Comparison of ENCODE assay signal across 8 cellular contexts in genomic region chr3:51974963-51975856, GRCh38. TPM values are rescaled to one million over a fixed set of nuclear protein-coding genes. Genes with fewer than 3 reads are reported as not detected.
DNase-seq lines count a peak whose midpoint lies in the region; ATAC-seq and TF ChIP-seq lines count a peak whose summit lies in the region.

Gene ABHD14A (plus strand): TSS chr3:51975064. CDS start chr3:51975136, 72 bp downstream.

- no peaks in the 10 kb centered on the region for H3K27me3 ChIP-seq in BLaER1 treated with 17β-estradiol and CSF1 and Interleukin-3, amounts not matched to agents 10 nM and 100 nM
- H3K27me3 ChIP-seq in osteoblast (ENCODE audit: insufficient read depth, low read length) (no peaks in the 10 kb centered on the region), upper lobe of left lung (no peaks in the 10 kb centered on the region)

- peak within 1 kb of the TSS; percentile 81 to 91 (median 87) for H3K9ac ChIP-seq in BLaER1 treated with 17β-estradiol and CSF1 and Interleukin-3, amounts not matched to agents 10 nM and 100 nM
- peak within 1 kb of the TSS; percentile 73 for H3K9ac ChIP-seq in SK-N-MC (ENCODE audit: insufficient read length)

- TF ChIP-seq POLR2A in upper lobe of left lung (IDR thresholded peaks at IDR 0.05) = peak in 3 of 4 donors; percentile 35 to 83 (median 55)

- peak within 1 kb of the TSS; percentile 97 for H3K4me3 Mint-ChIP-seq in activated naive CD8-positive, alpha-beta T cell treated with anti-CD3 and anti-CD28 coated beads for 36 hours

- peaks cover 0 to 26% (median 1%) of the 10 kb centered on the region in 11 experiments; a peak in 8 of 22 replicates for H4K20me1 ChIP-seq in BLaER1 treated with 17β-estradiol and CSF1 and Interleukin-3, amounts not matched to agents 10 nM and 100 nM
- peaks cover 2% of the 10 kb centered on the region for H4K20me1 ChIP-seq in osteoblast (ENCODE audit: insufficient read depth, low read length)

- H3K4me2 ChIP-seq in BLaER1 treated with 17β-estradiol and CSF1 and Interleukin-3, amounts not matched to agents 10 nM and 100 nM = peak within 1 kb of the TSS; percentile 89 to 98 (median 95)
- peak within 1 kb of the TSS; percentile 88 for H3K4me2 ChIP-seq in osteoblast (ENCODE audit: insufficient read depth, low read length)

- no peak for TF ChIP-seq CTCF in osteoblast (IDR thresholded peaks at IDR 0.05; ENCODE audit: extremely low read depth, low read depth, low read length)
- TF ChIP-seq CTCF in upper lobe of left lung (IDR thresholded peaks at IDR 0.05) = peak in 1 of 6 experiments; percentile 7

- peaks cover 3% of the 10 kb centered on the region for H3K36me3 Mint-ChIP-seq in activated naive CD8-positive, alpha-beta T cell treated with anti-CD3 and anti-CD28 coated beads for 36 hours

- TF ChIP-seq EP300 in upper lobe of left lung (IDR thresholded peaks at IDR 0.05) = no peak

- H3K4me1 ChIP-seq in BLaER1 treated with 17β-estradiol and CSF1 and Interleukin-3, amounts not matched to agents 10 nM and 100 nM = peaks cover 60 to 77% (median 75%) of the 10 kb centered on the region in 10 experiments
- H3K4me1 ChIP-seq in osteoblast (ENCODE audit: insufficient read depth, low read length) (peaks cover 23% of the 10 kb centered on the region), upper lobe of left lung (peaks cover 23 to 50% (median 32%) of the 10 kb centered on the region in 4 donors)

- intact Hi-C loops in head of caudate nucleus (cut with DNase I) = loop anchor here (2.0 kb wide), 1 partner anchor 32 kb away; the partner anchor contains the start of gene PARP3

- DNase-seq in HUDEP-2 (lab: John Stamatoyannopoulos, UW; ENCODE audit: unreplicated experiment in 76 of 76) (peak in 58 of 76 experiments; percentile 10 to 77 (median 46)), SK-N-MC (ENCODE audit: low read depth, low spot score) (no peak), head of caudate nucleus (peak in 40 of 42 donors; percentile 63 to 87 (median 76)), osteoblast (ENCODE audit: insufficient read length, low spot score, missing footprints) (peak; percentile 99), upper lobe of left lung (peak; percentile 84 to 96)
- DNase-seq in activated naive CD8-positive, alpha-beta T cell treated with anti-CD3 and anti-CD28 coated beads for 36 hours = peak; percentile 83

- peaks cover 24% of the 10 kb centered on the region for H3K4me1 Mint-ChIP-seq in activated naive CD8-positive, alpha-beta T cell treated with anti-CD3 and anti-CD28 coated beads for 36 hours

- peak within 1 kb of the TSS; percentile 73 to 92 (median 86); a peak in 21 of 22 replicates for H3K27ac ChIP-seq in BLaER1 treated with 17β-estradiol and CSF1 and Interleukin-3, amounts not matched to agents 10 nM and 100 nM
- H3K27ac ChIP-seq in SK-N-MC (peak within 1 kb of the TSS; percentile 54), osteoblast (ENCODE audit: low read depth, low read length) (peak within 1 kb of the TSS; percentile 84), upper lobe of left lung (peak within 1 kb of the TSS; percentile 91 to 95 (median 92))

- peak within 1 kb of the TSS; percentile 95 for H3K27ac Mint-ChIP-seq in activated naive CD8-positive, alpha-beta T cell treated with anti-CD3 and anti-CD28 coated beads for 36 hours

- H3K79me2 ChIP-seq in osteoblast (ENCODE audit: insufficient read depth, low read length) = peaks cover 12% of the 10 kb centered on the region

- H3K27me3 Mint-ChIP-seq in activated naive CD8-positive, alpha-beta T cell treated with anti-CD3 and anti-CD28 coated beads for 36 hours = no peaks in the 10 kb centered on the region

- WGBS in upper lobe of left lung, 2 donors = 0 to 1% methylated on average over 14 to 48 of the region's 63 CpGs

- peaks cover 0 to 26% (median 9%) of the 10 kb centered on the region in 11 experiments; a peak in 10 of 22 replicates for H3K36me3 ChIP-seq in BLaER1 treated with 17β-estradiol and CSF1 and Interleukin-3, amounts not matched to agents 10 nM and 100 nM
- H3K36me3 ChIP-seq in SK-N-MC (ENCODE audit: insufficient read depth, low read length) (no peaks in the 10 kb centered on the region), osteoblast (ENCODE audit: insufficient read depth, low read length) (no peaks in the 10 kb centered on the region), upper lobe of left lung (no peaks in the 10 kb centered on the region)

- ATAC-seq in GM19324 (IDR thresholded peaks at IDR 0.05; ENCODE audit: low FRiP score, unreplicated experiment) (peak; percentile 67), upper lobe of left lung (ENCODE audit: low FRiP score in 2 of 2) (peak; percentile 77 to 92)

- peak within 1 kb of the TSS; percentile 95 for H2AFZ ChIP-seq in osteoblast (ENCODE audit: low read length)

- H3K9me3 ChIP-seq in BLaER1 treated with 17β-estradiol and CSF1 and Interleukin-3, amounts not matched to agents 10 nM and 100 nM (replicated peaks in 1 of 11) = 0 out of 22 replicates have a peak, but pooled peaks cover 0 to 5% (median 0%) of the 10 kb centered on the region in 11 experiments
- H3K9me3 ChIP-seq in SK-N-MC (ENCODE audit: low read depth, low read length) = no peaks in the 10 kb centered on the region
- H3K9me3 ChIP-seq in osteoblast (ENCODE audit: low read depth, low read length) = no peaks in the 10 kb centered on the region
- H3K9me3 ChIP-seq in upper lobe of left lung = no peaks in the 10 kb centered on the region

- no peaks in the 10 kb centered on the region for H3K9me3 Mint-ChIP-seq in activated naive CD8-positive, alpha-beta T cell treated with anti-CD3 and anti-CD28 coated beads for 36 hours

- peak within 1 kb of the TSS; percentile 69 to 92 (median 77) for H3K4me3 ChIP-seq in BLaER1 treated with 17β-estradiol and CSF1 and Interleukin-3, amounts not matched to agents 10 nM and 100 nM
- peak within 1 kb of the TSS; percentile 83 for H3K4me3 ChIP-seq in SK-N-MC
- H3K4me3 ChIP-seq in osteoblast (ENCODE audit: insufficient read depth, low read length) = peak within 1 kb of the TSS; percentile 92
- peak within 1 kb of the TSS; percentile 58 to 84 (median 64) for H3K4me3 ChIP-seq in upper lobe of left lung

RNA-seq across cellular contexts. Expression of gene ABHD14A, which starts in this region (rescaled TPM):
- 10 to 100 TPM; 10.2 to 12.9 TPM for total RNA-seq in activated naive CD8-positive, alpha-beta T cell treated with anti-CD3 and anti-CD28 coated beads for 36 hours
- 16.5 and 18.8 TPM in 2 replicates for total RNA-seq in osteoblast
- total RNA-seq in upper lobe of left lung = 10 to 100 TPM; 15.7 to 44.5 (median 26.3) TPM
